1 cellular context compared by ENCODE assay signal in the genomic region with DNA sequence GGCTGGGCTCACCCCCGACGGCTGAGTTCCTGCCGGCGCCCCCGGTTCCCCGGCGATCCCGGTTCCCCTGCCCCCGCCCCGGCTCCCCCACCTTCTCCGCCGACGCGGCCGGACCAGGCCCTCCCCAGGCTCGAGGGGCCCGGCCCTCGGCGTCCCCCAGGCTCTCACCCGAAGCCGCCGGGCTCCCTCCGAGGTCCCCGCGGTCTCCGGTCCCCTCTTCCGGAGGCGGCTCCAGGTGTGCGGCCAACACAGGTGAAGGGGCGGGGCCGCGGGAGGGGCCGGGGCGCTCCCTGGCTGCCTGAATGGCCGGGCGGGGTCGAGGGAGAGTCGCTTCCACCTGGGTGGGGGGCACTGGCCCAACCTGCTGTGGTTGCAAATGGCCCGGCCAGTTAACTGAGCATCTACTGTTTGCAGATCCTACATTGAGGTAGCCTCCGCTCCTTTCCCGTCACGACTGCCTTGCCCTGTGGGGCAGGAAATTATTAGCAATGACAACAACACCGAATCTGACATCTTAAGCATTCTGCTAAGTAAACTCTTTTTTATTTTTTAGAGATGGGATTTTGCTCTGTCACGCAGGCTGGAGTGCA.
TF ChIP-seq lines count a peak whose summit lies in the region.

BICDL2 (minus strand) TSS at position 219 of the 590 bp plus-strand sequence. CDS start 1,448 bp downstream, outside the sequence.

TF ChIP-seq in HepG2, 621 proteins besides CTCF, POLR2A, EP300 and RAD21:
- TF ChIP-seq MTF2 (CRISPR knock-in tag; IDR thresholded peaks at IDR 0.05; ENCODE audit: borderline replicate concordance) = 0 out of 2 replicates have a peak, but pooled peaks have one; percentile 21
- no peak for TF ChIP-seq CHD4 (IDR thresholded peaks at IDR 0.05; ENCODE audit: borderline replicate concordance, low read length)
